Comparison of ENCODE assay signal across 23 cellular contexts in the genomic region with DNA sequence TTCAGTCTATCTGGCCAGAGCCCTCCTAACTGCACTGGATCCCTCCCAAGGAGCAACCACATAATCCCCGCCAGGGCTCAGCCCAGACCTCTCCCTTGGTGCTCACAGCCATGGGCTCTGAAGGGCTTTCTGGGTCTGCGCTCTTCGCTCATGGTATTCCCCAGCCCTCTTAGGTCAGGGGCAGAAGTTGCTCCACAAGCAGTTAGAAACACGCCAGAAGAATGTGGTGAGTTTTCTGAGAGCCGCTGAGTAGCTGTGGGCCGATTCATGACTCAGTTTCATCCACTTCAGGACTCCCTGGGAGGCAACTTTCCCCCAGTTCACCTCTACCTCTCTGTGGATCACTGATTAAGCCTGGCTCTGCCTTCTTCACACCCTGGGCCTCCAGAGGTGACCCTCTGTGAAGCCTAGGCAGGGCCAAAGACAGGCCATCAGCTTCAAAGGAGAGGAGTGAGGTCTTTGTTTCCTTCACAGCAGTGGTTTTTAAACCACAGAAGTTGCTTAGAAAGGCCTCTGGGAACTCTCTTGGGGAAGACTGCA.
DNase-seq lines count a peak whose midpoint lies in the region; ATAC-seq, FAIRE-seq and TF ChIP-seq lines count a peak whose summit lies in the region.
"Had no signal": no experiment of that assay in that cellular context is flagged by ENCODE, and none has a peak within 500 bp of the region (broad histone marks: within the 10 kb centered on the region; RNA-seq: fewer than 3 reads in every experiment).

No MANE protein-coding gene starts in this region.

- intact Hi-C loops in upper lobe of right lung (cut with DNase I) = no loop called here

- H3K4me3 ChIP-seq in lung = no peak overlapping the region
- no peak overlapping the region for H3K4me3 ChIP-seq in upper lobe of right lung
- H3K4me3 ChIP-seq: breast epithelium, SK-N-MC, skin epidermis, testis had no signal

- H3K27ac ChIP-seq in lung (ENCODE audit: low read depth in 1 of 2, low read length in 1 of 2) (no peak overlapping the region), upper lobe of right lung (no peak overlapping the region)
- H3K27ac ChIP-seq: breast epithelium, SK-N-MC, skin epidermis, testis had no signal

- DNase-seq in M059J (ENCODE audit: low read depth) (peak; percentile 21), lung (ENCODE audit: low spot score) (no peak), upper lobe of right lung (no peak), GM12892 (ENCODE audit: insufficient read length) (no peak)
- DNase-seq: activated CD4-positive, alpha-beta T cell treated with anti-CD3 and anti-CD28 coated beads, Interleukin-2, amount 50 U/mL, for 1 hour; activated naive CD4-positive, alpha-beta T cell treated with anti-CD3 and anti-CD28 coated beads for 36 hours; C1 segment of cervical spinal cord; DMS 273 treated with DMSO at 0.1 percent for 48 hours; Kasumi-1; left cardiac atrium; NCI-H1105 treated with DMSO at 0.1 percent for 48 hours; NCI-H774; stimulated activated CD4-positive, alpha-beta T cell treated with anti-CD3 and anti-CD28 coated beads, Interleukin-4, amount 100 ng/mL, for 4 hours; stimulated activated CD8-positive, alpha-beta memory T cell treated with anti-CD3 and anti-CD28 coated beads, Interleukin-4, amount 100 ng/mL, for 48 hours; testis had no signal

- no peak for TF ChIP-seq POLR2A in GM12892 (IDR thresholded peaks at IDR 0.05; ENCODE audit: low read depth, low read length)

- H3K27me3 ChIP-seq in lung (ENCODE audit: control insufficient read depth, insufficient read depth) (no peaks in the 10 kb centered on the region), upper lobe of right lung (no peaks in the 10 kb centered on the region)
- H3K27me3 ChIP-seq: breast epithelium, testis had no signal

- H3K9me3 ChIP-seq in lung (ENCODE audit: control insufficient read depth in 2 of 2, insufficient read depth in 1 of 2, low read length in 1 of 2) (no peaks in the 10 kb centered on the region), upper lobe of right lung (no peaks in the 10 kb centered on the region)
- H3K9me3 ChIP-seq: breast epithelium, testis had no signal

- no peak for FAIRE-seq in GM12892 (lab: Jason Lieb, UNC)
- FAIRE-seq: GM18507, H54 had no signal

- no peaks in the 10 kb centered on the region for H3K4me1 ChIP-seq in lung (ENCODE audit: control insufficient read depth in 2 of 2, insufficient read depth in 2 of 2, low read length in 2 of 2)
- H3K4me1 ChIP-seq in upper lobe of right lung = peaks cover 3% of the 10 kb centered on the region
- H3K4me1 ChIP-seq: breast epithelium, testis had no signal

- TF ChIP-seq CTCF in lung (IDR thresholded peaks at IDR 0.05; ENCODE audit: control extremely low read depth, extremely low read depth) (no peak), upper lobe of right lung (IDR thresholded peaks at IDR 0.05) (no peak)

- ATAC-seq in esophagus mucosa (peak; percentile 17), lung (ENCODE audit: insufficient read depth, low FRiP score) (peak; percentile 57), upper lobe of right lung (peak; percentile 65), HG03521 (IDR thresholded peaks at IDR 0.05; ENCODE audit: unreplicated experiment) (no peak), HG02588 (IDR thresholded peaks at IDR 0.05; ENCODE audit: unreplicated experiment) (no peak)

- H3K36me3 ChIP-seq in lung (ENCODE audit: control insufficient read depth in 2 of 2, insufficient read depth in 2 of 2, low read length in 2 of 2) = no peaks in the 10 kb centered on the region
- no peaks in the 10 kb centered on the region for H3K36me3 ChIP-seq in upper lobe of right lung
- H3K36me3 ChIP-seq: breast epithelium had no signal

- 81 to 91% methylated on average over 6 of the region's 6 CpGs for WGBS in lung, 2 donors

Comparison
In these comparisons a context has a peak if more than half of its experiments do, and no peak if none do; other contexts are left out.
1. ATAC-seq: peak in esophagus mucosa (single experiment), lung (single experiment) and upper lobe of right lung (single experiment); none in HG03521 (single experiment) and HG02588 (single experiment).